Comparison of ENCODE assay signal across 1 cellular context in genomic region chr6:26054937-26055669, GRCh38.
TF ChIP-seq lines count a peak whose summit lies in the region.

No MANE protein-coding gene starts in this region.

TF ChIP-seq in K562, 482 proteins besides CTCF, POLR2A, EP300 and RAD21 (continued from another document and continues in another):
- TF ChIP-seq, protein P1, sequence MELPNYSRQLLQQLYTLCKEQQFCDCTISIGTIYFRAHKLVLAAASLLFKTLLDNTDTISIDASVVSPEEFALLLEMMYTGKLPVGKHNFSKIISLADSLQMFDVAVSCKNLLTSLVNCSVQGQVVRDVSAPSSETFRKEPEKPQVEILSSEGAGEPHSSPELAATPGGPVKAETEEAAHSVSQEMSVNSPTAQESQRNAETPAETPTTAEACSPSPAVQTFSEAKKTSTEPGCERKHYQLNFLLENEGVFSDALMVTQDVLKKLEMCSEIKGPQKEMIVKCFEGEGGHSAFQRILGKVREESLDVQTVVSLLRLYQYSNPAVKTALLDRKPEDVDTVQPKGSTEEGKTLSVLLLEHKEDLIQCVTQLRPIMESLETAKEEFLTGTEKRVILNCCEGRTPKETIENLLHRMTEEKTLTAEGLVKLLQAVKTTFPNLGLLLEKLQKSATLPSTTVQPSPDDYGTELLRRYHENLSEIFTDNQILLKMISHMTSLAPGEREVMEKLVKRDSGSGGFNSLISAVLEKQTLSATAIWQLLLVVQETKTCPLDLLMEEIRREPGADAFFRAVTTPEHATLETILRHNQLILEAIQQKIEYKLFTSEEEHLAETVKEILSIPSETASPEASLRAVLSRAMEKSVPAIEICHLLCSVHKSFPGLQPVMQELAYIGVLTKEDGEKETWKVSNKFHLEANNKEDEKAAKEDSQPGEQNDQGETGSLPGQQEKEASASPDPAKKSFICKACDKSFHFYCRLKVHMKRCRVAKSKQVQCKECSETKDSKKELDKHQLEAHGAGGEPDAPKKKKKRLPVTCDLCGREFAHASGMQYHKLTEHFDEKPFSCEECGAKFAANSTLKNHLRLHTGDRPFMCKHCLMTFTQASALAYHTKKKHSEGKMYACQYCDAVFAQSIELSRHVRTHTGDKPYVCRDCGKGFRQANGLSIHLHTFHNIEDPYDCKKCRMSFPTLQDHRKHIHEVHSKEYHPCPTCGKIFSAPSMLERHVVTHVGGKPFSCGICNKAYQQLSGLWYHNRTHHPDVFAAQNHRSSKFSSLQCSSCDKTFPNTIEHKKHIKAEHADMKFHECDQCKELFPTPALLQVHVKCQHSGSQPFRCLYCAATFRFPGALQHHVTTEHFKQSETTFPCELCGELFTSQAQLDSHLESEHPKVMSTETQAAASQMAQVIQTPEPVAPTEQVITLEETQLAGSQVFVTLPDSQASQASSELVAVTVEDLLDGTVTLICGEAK (IDR thresholded peaks at IDR 0.05) = no peak; the same call in 1 of the 2 replicates
- TF ChIP-seq, protein P1 (CRISPR knock-in tag; IDR thresholded peaks at IDR 0.05) = no peak
- no peak for TF ChIP-seq RBM17 (IDR thresholded peaks at IDR 0.05; ENCODE audit: borderline replicate concordance, low read depth, low read length)
- peak; percentile 78; the same call in 1 of the 2 replicates for TF ChIP-seq KHSRP (IDR thresholded peaks at IDR 0.05)
- TF ChIP-seq, protein P2, sequence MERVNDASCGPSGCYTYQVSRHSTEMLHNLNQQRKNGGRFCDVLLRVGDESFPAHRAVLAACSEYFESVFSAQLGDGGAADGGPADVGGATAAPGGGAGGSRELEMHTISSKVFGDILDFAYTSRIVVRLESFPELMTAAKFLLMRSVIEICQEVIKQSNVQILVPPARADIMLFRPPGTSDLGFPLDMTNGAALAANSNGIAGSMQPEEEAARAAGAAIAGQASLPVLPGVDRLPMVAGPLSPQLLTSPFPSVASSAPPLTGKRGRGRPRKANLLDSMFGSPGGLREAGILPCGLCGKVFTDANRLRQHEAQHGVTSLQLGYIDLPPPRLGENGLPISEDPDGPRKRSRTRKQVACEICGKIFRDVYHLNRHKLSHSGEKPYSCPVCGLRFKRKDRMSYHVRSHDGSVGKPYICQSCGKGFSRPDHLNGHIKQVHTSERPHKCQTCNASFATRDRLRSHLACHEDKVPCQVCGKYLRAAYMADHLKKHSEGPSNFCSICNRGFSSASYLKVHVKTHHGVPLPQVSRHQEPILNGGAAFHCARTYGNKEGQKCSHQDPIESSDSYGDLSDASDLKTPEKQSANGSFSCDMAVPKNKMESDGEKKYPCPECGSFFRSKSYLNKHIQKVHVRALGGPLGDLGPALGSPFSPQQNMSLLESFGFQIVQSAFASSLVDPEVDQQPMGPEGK (CRISPR knock-in tag; IDR thresholded peaks at IDR 0.05; ENCODE audit: borderline replicate concordance) = peak; percentile 37; the same call in 1 of the 2 replicates
- TF ChIP-seq NFXL1 (CRISPR knock-in tag; IDR thresholded peaks at IDR 0.05) = peak; percentile 70
- peak; percentile 80 for TF ChIP-seq ZBED1 (IDR thresholded peaks at IDR 0.05)
- TF ChIP-seq ZBTB5 (IDR thresholded peaks at IDR 0.05) = peak; percentile 43; the same call in 1 of the 2 replicates
- TF ChIP-seq ZNF609 (CRISPR knock-in tag; IDR thresholded peaks at IDR 0.05; ENCODE audit: borderline replicate concordance) = peak; percentile 75; the same call in 1 of the 2 replicates
- no peak for TF ChIP-seq HMGN3 (IDR thresholded peaks at IDR 0.05; ENCODE audit: borderline replicate concordance, extremely low read depth, insufficient read length, low read depth, low read length)
- no peak for TF ChIP-seq ZNF764 (CRISPR knock-in tag; IDR thresholded peaks at IDR 0.05; ENCODE audit: low read depth)
- peak; percentile 74; the same call in 1 of the 2 replicates for TF ChIP-seq AFF4 (CRISPR knock-in tag; IDR thresholded peaks at IDR 0.05)
- TF ChIP-seq ZNF121 (CRISPR knock-in tag; conservative IDR thresholded peaks at IDR 0.05) = no peak
- peak; percentile 47 for TF ChIP-seq GABPB1 (CRISPR knock-in tag; IDR thresholded peaks at IDR 0.05)
- TF ChIP-seq HDAC8 (tag; IDR thresholded peaks at IDR 0.05) = no peak
- TF ChIP-seq FOXM1 (IDR thresholded peaks at IDR 0.05; ENCODE audit: low read depth) = peak; percentile 73
- TF ChIP-seq FOXM1 (CRISPR knock-in tag; IDR thresholded peaks at IDR 0.05; ENCODE audit: low read depth) = 0 out of 2 replicates have a peak, but pooled peaks have one; percentile 73
- TF ChIP-seq ZNF224 (CRISPR knock-in tag; IDR thresholded peaks at IDR 0.05) = no peak
- no peak for TF ChIP-seq MBD1 (CRISPR knock-in tag; IDR thresholded peaks at IDR 0.05)
- peak; percentile 86 for TF ChIP-seq ZC3H4 (CRISPR knock-in tag; IDR thresholded peaks at IDR 0.05; ENCODE audit: borderline replicate concordance)
- no peak; the same call in 1 of the 2 replicates for TF ChIP-seq ZNF592 (IDR thresholded peaks at IDR 0.05)
